In genomic region chr15:92621972-92622533, GRCh38 we compare ENCODE assay signal across 1 cellular context.
A peak's percentile ranks its signal among the peaks of the same experiment; 100 is the strongest.
TF ChIP-seq lines count a peak whose summit lies in the region.

No MANE protein-coding gene starts in this region.

TF ChIP-seq in GM12878, 131 proteins besides CTCF, POLR2A, EP300 and RAD21:
- TF ChIP-seq MEF2B (IDR thresholded peaks at IDR 0.05; ENCODE audit: partially characterized antibody, poor library complexity, severe bottlenecking), result peak; percentile 15
- no peak for TF ChIP-seq RFX5 (IDR thresholded peaks at IDR 0.05; ENCODE audit: low read depth, low read length)
